10 cellular contexts compared by ENCODE assay signal in the genomic region with DNA sequence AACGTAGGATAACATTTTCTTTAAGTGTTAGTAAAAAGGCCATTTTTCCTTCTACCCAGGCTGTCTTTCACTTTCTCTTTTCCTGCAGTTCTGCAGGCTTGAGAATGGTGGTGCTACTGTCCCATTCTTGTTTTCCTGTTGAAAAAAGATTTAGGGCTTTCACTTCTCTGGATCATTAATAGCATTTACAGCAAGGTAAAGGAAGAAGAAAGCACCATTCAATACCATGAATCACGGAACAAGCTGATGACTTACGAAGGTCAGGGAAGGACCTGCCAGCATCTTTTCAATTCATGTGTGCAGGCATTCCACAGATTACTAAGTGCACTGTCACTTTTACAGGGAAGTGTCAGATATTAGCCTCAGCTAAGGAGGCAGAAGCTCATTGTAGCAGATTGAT.
A peak's percentile ranks its signal among the peaks of the same experiment; 100 is the strongest.
DNase-seq lines count a peak whose midpoint lies in the region; ATAC-seq and TF ChIP-seq lines count a peak whose summit lies in the region.
"Had no signal": no experiment of that assay in that cellular context is flagged by ENCODE, and none has a peak within 500 bp of the region (broad histone marks: within the 10 kb centered on the region; RNA-seq: fewer than 3 reads in every experiment).

No MANE protein-coding gene starts in this region.

- no peaks in the 10 kb centered on the region for H3K4me1 ChIP-seq in OCI-LY7 (ENCODE audit: insufficient read depth, low read length, poor library complexity, severe bottlenecking)

- no TSS peak for BruUV-seq in OCI-LY7 (replicated peaks; lab: Mats Ljungman, UMichigan)

- H3K4me2 ChIP-seq in OCI-LY7 (ENCODE audit: low read length), result no peak overlapping the region

- H3K9me3 Mint-ChIP-seq in progenitor cell of endocrine pancreas (ENCODE audit: low read depth), result no peaks in the 10 kb centered on the region
- H3K9me3 Mint-ChIP-seq in activated T-helper 2 cell treated with anti-CD3 and anti-CD28 coated beads, Interferon-gamma antibody, Interleukin-2, Interleukin-4, amounts not matched to agents 10 μg/mL and 5 μg/mL and 100 μg/mL, durations not matched to agents 14 hours and 24 hours and 36 hours, result no peaks in the 10 kb centered on the region

- H3K36me3 Mint-ChIP-seq in progenitor cell of endocrine pancreas (ENCODE audit: insufficient read depth), result no peaks in the 10 kb centered on the region
- H3K36me3 Mint-ChIP-seq in activated T-helper 2 cell treated with anti-CD3 and anti-CD28 coated beads, Interferon-gamma antibody, Interleukin-2, Interleukin-4, amounts not matched to agents 10 μg/mL and 5 μg/mL and 100 μg/mL, durations not matched to agents 14 hours and 24 hours and 36 hours (ENCODE audit: low read depth), result no peaks in the 10 kb centered on the region
- H3K36me3 Mint-ChIP-seq: activated naive CD8-positive, alpha-beta T cell had no signal

- no peaks in the 10 kb centered on the region for H3K36me3 ChIP-seq in OCI-LY7 (ENCODE audit: insufficient read depth, low read length)
- H3K36me3 ChIP-seq: neutrophil had no signal

- H3K4me3 Mint-ChIP-seq in progenitor cell of endocrine pancreas (ENCODE audit: low read depth), result no peak overlapping the region
- no peak overlapping the region for H3K4me3 Mint-ChIP-seq in activated T-helper 2 cell treated with anti-CD3 and anti-CD28 coated beads, Interferon-gamma antibody, Interleukin-2, Interleukin-4, amounts not matched to agents 10 μg/mL and 5 μg/mL and 100 μg/mL, durations not matched to agents 14 hours and 24 hours and 36 hours (ENCODE audit: low read depth)
- H3K4me3 Mint-ChIP-seq: activated naive CD8-positive, alpha-beta T cell had no signal

- peaks cover 7% of the 10 kb centered on the region for H3K27me3 Mint-ChIP-seq in progenitor cell of endocrine pancreas
- no peaks in the 10 kb centered on the region for H3K27me3 Mint-ChIP-seq in activated T-helper 2 cell treated with anti-CD3 and anti-CD28 coated beads, Interferon-gamma antibody, Interleukin-2, Interleukin-4, amounts not matched to agents 10 μg/mL and 5 μg/mL and 100 μg/mL, durations not matched to agents 14 hours and 24 hours and 36 hours (ENCODE audit: low read depth)

- TF ChIP-seq CTCF in OCI-LY7 (conservative IDR thresholded peaks at IDR 0.05; ENCODE audit: low read length) (peak; percentile 40), fibroblast of the aortic adventitia (IDR thresholded peaks at IDR 0.05; ENCODE audit: insufficient read depth, low read length) (peak; percentile 29), progenitor cell of endocrine pancreas (IDR thresholded peaks at IDR 0.05; ENCODE audit: unreplicated experiment) (peak; percentile 69)

- H3K9me3 ChIP-seq in OCI-LY7 (ENCODE audit: low read length), result no peaks in the 10 kb centered on the region
- H3K9me3 ChIP-seq: neutrophil had no signal

- no peaks in the 10 kb centered on the region; the same call in 1 of the 2 replicates for H3K79me2 ChIP-seq in OCI-LY7 (ENCODE audit: insufficient read depth, low read depth, low read length)

- peak; percentile 76 for DNase-seq in EH (ENCODE audit: low read depth)
- DNase-seq in OCI-LY7 (ENCODE audit: low spot score), result no peak
- peak; percentile 2 for DNase-seq in fibroblast of the aortic adventitia (ENCODE audit: low read depth)
- no peak for DNase-seq in progenitor cell of endocrine pancreas (ENCODE audit: low spot score, unreplicated experiment)
- no peak for DNase-seq in HUDEP-2 (lab: John Stamatoyannopoulos, UW; ENCODE audit: unreplicated experiment in 76 of 76)
- no peak for DNase-seq in activated T-helper 2 cell treated with anti-CD3 and anti-CD28 coated beads, Interferon-gamma antibody, Interleukin-2, Interleukin-4, amounts not matched to agents 10 μg/mL and 5 μg/mL and 100 μg/mL, durations not matched to agents 14 hours and 24 hours and 36 hours (ENCODE audit: low spot score)
- DNase-seq in NCI-H526 (lab: John Stamatoyannopoulos, UW), result no peak

- H3K9me2 ChIP-seq in OCI-LY7 (ENCODE audit: insufficient read depth, low read length), result no peaks in the 10 kb centered on the region

- CTCF ChIA-PET in OCI-LY7 (lab: Charles Lee; ENCODE audit: unreplicated experiment), result no interaction called here

- POLR2A ChIA-PET in OCI-LY7 (lab: Charles Lee), result no interaction called here

- no peak overlapping the region for H2AFZ ChIP-seq in OCI-LY7 (ENCODE audit: low read length)

- no peak overlapping the region for H3K4me3 ChIP-seq in OCI-LY7 (ENCODE audit: low read depth, low read length, poor library complexity, severe bottlenecking)
- no peak overlapping the region for H3K4me3 ChIP-seq in fibroblast of the aortic adventitia (ENCODE audit: low read depth, low read length)

- no peaks in the 10 kb centered on the region for H4K20me1 ChIP-seq in OCI-LY7 (ENCODE audit: insufficient read depth, low read length)

- no peak overlapping the region for H3K27ac Mint-ChIP-seq in progenitor cell of endocrine pancreas
- H3K27ac Mint-ChIP-seq in activated T-helper 2 cell treated with anti-CD3 and anti-CD28 coated beads, Interferon-gamma antibody, Interleukin-2, Interleukin-4, amounts not matched to agents 10 μg/mL and 5 μg/mL and 100 μg/mL, durations not matched to agents 14 hours and 24 hours and 36 hours, result no peak overlapping the region
- H3K27ac Mint-ChIP-seq: activated naive CD8-positive, alpha-beta T cell had no signal

- H3K27ac ChIP-seq in OCI-LY7 (ENCODE audit: low read depth, low read length, poor library complexity, severe bottlenecking), result no peak overlapping the region
- H3K27ac ChIP-seq: neutrophil had no signal

- ATAC-seq in GM18505 (IDR thresholded peaks at IDR 0.05; ENCODE audit: unreplicated experiment), result no peak

- TF ChIP-seq POLR2A in GM18505 (IDR thresholded peaks at IDR 0.05; ENCODE audit: borderline replicate concordance, extremely low read depth, insufficient read depth, insufficient read length), result no peak

- H3K4me1 Mint-ChIP-seq in progenitor cell of endocrine pancreas (ENCODE audit: low read depth), result no peaks in the 10 kb centered on the region
- H3K4me1 Mint-ChIP-seq in activated T-helper 2 cell treated with anti-CD3 and anti-CD28 coated beads, Interferon-gamma antibody, Interleukin-2, Interleukin-4, amounts not matched to agents 10 μg/mL and 5 μg/mL and 100 μg/mL, durations not matched to agents 14 hours and 24 hours and 36 hours (ENCODE audit: low read depth), result peaks cover 2% of the 10 kb centered on the region

- intact Hi-C loops in OCI-LY7 (cut with micrococcal nuclease; ENCODE audit: unreplicated experiment), result no loop called here
- intact Hi-C loops in activated T-helper 2 cell treated with anti-CD3 and anti-CD28 coated beads, Interferon-gamma antibody, Interleukin-2, Interleukin-4, amounts not matched to agents 10 μg/mL and 5 μg/mL and 100 μg/mL, durations not matched to agents 14 hours and 24 hours and 36 hours (cut with micrococcal nuclease), result no loop called here

Comparison
In these comparisons a context has a peak if more than half of its experiments do, and no peak if none do; other contexts are left out.
1. DNase-seq: peak in EH (single experiment) and fibroblast of the aortic adventitia (single experiment); none in OCI-LY7 (single experiment), progenitor cell of endocrine pancreas (single experiment), HUDEP-2 (0 of 76), activated T-helper 2 cell treated with anti-CD3 and anti-CD28 coated beads, Interferon-gamma antibody, Interleukin-2, Interleukin-4, amounts not matched to agents 10 μg/mL and 5 μg/mL and 100 μg/mL, durations not matched to agents 14 hours and 24 hours and 36 hours (single experiment) and NCI-H526 (0 of 2).
2. Peak in every context shown above with its lines, with median percentiles within 50 percentile points of each other: CTCF ChIP-seq.